Comparison of ENCODE assay signal across 8 cellular contexts in the genomic region with DNA sequence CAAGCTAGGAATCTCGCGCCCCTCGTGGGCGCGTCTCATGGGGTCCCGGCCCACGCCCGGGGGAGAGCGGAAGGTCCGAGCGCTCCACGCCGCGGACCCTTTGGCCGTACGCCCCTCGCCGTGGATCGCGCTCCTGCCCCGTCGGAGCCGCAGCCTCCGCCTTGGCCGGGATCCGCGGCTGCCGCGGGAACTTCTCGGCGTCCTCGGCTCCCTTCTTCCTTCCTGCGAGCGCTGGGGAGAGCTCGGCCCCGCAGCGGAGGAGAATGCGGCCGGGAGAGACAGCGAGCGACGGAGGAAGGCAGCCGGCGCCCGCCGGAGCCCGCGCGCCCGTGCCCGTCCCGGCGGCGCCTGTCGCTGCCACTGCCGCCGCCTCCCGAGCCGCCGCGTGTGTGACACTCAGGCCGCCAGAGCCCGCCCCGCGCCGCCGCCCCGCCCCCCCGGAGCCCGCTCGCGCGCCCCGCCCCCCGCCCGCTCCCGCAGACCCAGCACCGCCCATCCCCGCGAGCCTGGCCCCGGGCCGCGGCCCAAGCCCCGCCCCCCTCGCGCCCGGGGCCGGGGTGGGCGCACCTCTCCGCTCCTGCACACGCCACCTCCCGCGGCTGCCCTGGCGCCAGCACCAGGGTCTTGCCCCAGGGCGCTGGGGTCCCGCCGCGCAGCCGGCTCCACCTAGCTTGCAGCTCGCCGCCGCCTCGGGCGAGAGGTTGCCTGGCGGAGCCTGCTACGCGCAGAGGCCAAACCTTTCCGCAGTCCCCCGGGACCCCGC. TPM values are rescaled to one million over a fixed set of nuclear protein-coding genes. Genes with fewer than 3 reads are reported as not detected.
DNase-seq lines count a peak whose midpoint lies in the region; ATAC-seq and TF ChIP-seq lines count a peak whose summit lies in the region.

A gene with protein sequence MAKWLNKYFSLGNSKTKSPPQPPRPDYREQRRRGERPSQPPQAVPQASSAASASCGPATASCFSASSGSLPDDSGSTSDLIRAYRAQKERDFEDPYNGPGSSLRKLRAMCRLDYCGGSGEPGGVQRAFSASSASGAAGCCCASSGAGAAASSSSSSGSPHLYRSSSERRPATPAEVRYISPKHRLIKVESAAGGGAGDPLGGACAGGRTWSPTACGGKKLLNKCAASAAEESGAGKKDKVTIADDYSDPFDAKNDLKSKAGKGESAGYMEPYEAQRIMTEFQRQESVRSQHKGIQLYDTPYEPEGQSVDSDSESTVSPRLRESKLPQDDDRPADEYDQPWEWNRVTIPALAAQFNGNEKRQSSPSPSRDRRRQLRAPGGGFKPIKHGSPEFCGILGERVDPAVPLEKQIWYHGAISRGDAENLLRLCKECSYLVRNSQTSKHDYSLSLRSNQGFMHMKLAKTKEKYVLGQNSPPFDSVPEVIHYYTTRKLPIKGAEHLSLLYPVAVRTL (minus strand): TSS at position 362 of the 763 bp plus-strand sequence. CDS start 582 bp downstream, outside the sequence.

- H3K36me3 Mint-ChIP-seq in activated CD4-positive, alpha-beta T cell treated with anti-CD3 and anti-CD28 coated beads, Interleukin-2, amount 10 ng/mL, durations not matched to agents 7 days and 5 days (ENCODE audit: low read depth): no peaks in the 10 kb centered on the region

- under 1% methylated on average over 109 of the region's 110 CpGs for WGBS in liver

- H3K4me1 ChIP-seq in liver (ENCODE audit: control insufficient read depth in 4 of 4, insufficient read depth in 4 of 4, low read length in 3 of 4): peaks cover 8 to 35% (median 27%) of the 10 kb centered on the region in 4 donors

- peaks cover 15% of the 10 kb centered on the region for H3K4me1 Mint-ChIP-seq in activated CD4-positive, alpha-beta T cell treated with anti-CD3 and anti-CD28 coated beads, Interleukin-2, amount 10 ng/mL, durations not matched to agents 7 days and 5 days

- peak within 1 kb of the TSS; percentile 91 to 97 (median 92) for H3K4me3 ChIP-seq in liver (ENCODE audit: low read depth in 1 of 3, low read length in 3 of 3)

- no peaks in the 10 kb centered on the region for H3K9me3 ChIP-seq in liver (ENCODE audit: control insufficient read depth in 4 of 4, low read length in 3 of 4)

- no peak within 1 kb of the TSS for H3K27ac Mint-ChIP-seq in activated CD4-positive, alpha-beta T cell treated with anti-CD3 and anti-CD28 coated beads, Interleukin-2, amount 10 ng/mL, durations not matched to agents 7 days and 5 days

- POLR2A ChIA-PET in activated CD4-positive, alpha-beta T cell treated with anti-CD3 and anti-CD28 coated beads, Interleukin-2, amount 10 ng/mL, durations not matched to agents 7 days and 5 days (lab: Charles Lee): no interaction called here

- no peaks in the 10 kb centered on the region for H3K36me3 ChIP-seq in liver (ENCODE audit: control insufficient read depth in 4 of 4, insufficient read depth in 3 of 4, low read depth in 1 of 4, low read length in 3 of 4)

- peaks cover 44% of the 10 kb centered on the region for H3K27me3 Mint-ChIP-seq in activated CD4-positive, alpha-beta T cell treated with anti-CD3 and anti-CD28 coated beads, Interleukin-2, amount 10 ng/mL, durations not matched to agents 7 days and 5 days

- H3K27me3 ChIP-seq in liver (ENCODE audit: control insufficient read depth in 4 of 4, insufficient read depth in 4 of 4, low read length in 3 of 4): no peaks in the 10 kb centered on the region

- peak; percentile 42 for ATAC-seq in HG02981 (IDR thresholded peaks at IDR 0.05; ENCODE audit: unreplicated experiment)

- CTCF ChIA-PET in activated CD4-positive, alpha-beta T cell treated with anti-CD3 and anti-CD28 coated beads, Interleukin-2, amount 10 ng/mL, durations not matched to agents 7 days and 5 days (lab: Charles Lee): interaction anchor here (0.5 to 1.3 kb wide), 5 partner anchors 8 to 164 kb away, joined by 3 to 4 read pairs (median 3); no protein-coding TSS in a partner anchor

- H3K4me3 Mint-ChIP-seq in activated CD4-positive, alpha-beta T cell treated with anti-CD3 and anti-CD28 coated beads, Interleukin-2, amount 10 ng/mL, durations not matched to agents 7 days and 5 days: peak within 1 kb of the TSS; percentile 62

- peak within 1 kb of the TSS; percentile 90 to 92 for H3K27ac ChIP-seq in liver (ENCODE audit: low read depth in 1 of 2, low read length in 2 of 2)

- peak within 1 kb of the TSS; percentile 89 to 96 for H3K9ac ChIP-seq in liver (ENCODE audit: low read depth in 1 of 2, low read length in 2 of 2)

- no peak for TF ChIP-seq CTCF in liver (IDR thresholded peaks at IDR 0.05; ENCODE audit: low read depth, low read length, missing input control)

- DNase-seq in NCI-H2107 (lab: John Stamatoyannopoulos, UW) (peak; percentile 43), NCI-H2107 treated with DMSO at 0.1 percent for 48 hours (lab: John Stamatoyannopoulos, UW; ENCODE audit: unreplicated experiment) (no peak), NCI-H2196 (lab: John Stamatoyannopoulos, UW; ENCODE audit: unreplicated experiment) (peak; percentile 79), dermis blood vessel endothelial cell (peak; percentile 81)
- peak; percentile 71 for DNase-seq in activated CD4-positive, alpha-beta T cell treated with anti-CD3 and anti-CD28 coated beads, Interleukin-2, amount 10 ng/mL, durations not matched to agents 7 days and 5 days
- peak; percentile 73 to 75 for DNase-seq in stimulated activated CD4-positive, alpha-beta T cell treated with anti-CD3 and anti-CD28 coated beads, Interleukin-2, amount 100 ng/mL, for 48 hours

- H3K9me3 Mint-ChIP-seq in activated CD4-positive, alpha-beta T cell treated with anti-CD3 and anti-CD28 coated beads, Interleukin-2, amount 10 ng/mL, durations not matched to agents 7 days and 5 days: no peaks in the 10 kb centered on the region

- TF ChIP-seq RAD21 in liver (IDR thresholded peaks at IDR 0.05): no peak

TF ChIP-seq in liver, 16 proteins besides CTCF, POLR2A, EP300 and RAD21:
- TF ChIP-seq EGR1 (IDR thresholded peaks at IDR 0.05; ENCODE audit: low read depth in 2 of 2) (no peak), HNF4G (IDR thresholded peaks at IDR 0.05) (no peak), TAF1 (conservative IDR thresholded peaks at IDR 0.05) (no peak), FOXA1 (IDR thresholded peaks at IDR 0.05) (no peak), NR2F2 (IDR thresholded peaks at IDR 0.05) (no peak)
TF ChIP-seq in liver: peak in this region for 0.

RNA-seq across cellular contexts. Expression of the gene that starts here (rescaled TPM):
- not detected for total RNA-seq in activated CD4-positive, alpha-beta T cell treated with anti-CD3 and anti-CD28 coated beads, Interleukin-2, amount 10 ng/mL, durations not matched to agents 7 days and 5 days
- total RNA-seq in dermis blood vessel endothelial cell: 32.8 and 33.4 TPM in 2 replicates
- 10 to 100 TPM in 1 of 2 donors, 1 to 10 TPM in 1; 3.4 to 17.3 TPM for total RNA-seq in liver
- 10 to 100 TPM in 1 of 2 donors, 1 to 10 TPM in 1; 3.6 to 10.4 TPM for polyA plus RNA-seq in liver

Comparison
In these comparisons a context has a peak if more than half of its experiments do, and no peak if none do; other contexts are left out.
1. RNA of the gene that starts here (total RNA-seq): 32.8 to 33.4 TPM in dermis blood vessel endothelial cell and 3.4 to 17.3 TPM in liver; not detected in activated CD4-positive, alpha-beta T cell treated with anti-CD3 and anti-CD28 coated beads, Interleukin-2, amount 10 ng/mL, durations not matched to agents 7 days and 5 days; every median in the first group is over 4 times any median in the second.
2. Peak in DNase-seq in activated CD4-positive, alpha-beta T cell treated with anti-CD3 and anti-CD28 coated beads, Interleukin-2, amount 10 ng/mL, durations not matched to agents 7 days and 5 days; RNA of the gene not detected or under 1 TPM.